Comparison of ENCODE assay signal across 15 cellular contexts in genomic region chr10:3881622-3882021, GRCh38.
DNase-seq lines count a peak whose midpoint lies in the region; ATAC-seq and TF ChIP-seq lines count a peak whose summit lies in the region.
"Had no signal": no experiment of that assay in that cellular context is flagged by ENCODE, and none has a peak within 500 bp of the region (broad histone marks: within the 10 kb centered on the region; RNA-seq: fewer than 3 reads in every experiment).

No MANE protein-coding gene starts in this region.

- TF ChIP-seq POLR2A in breast epithelium (IDR thresholded peaks at IDR 0.05) (no peak), lower leg skin (IDR thresholded peaks at IDR 0.05) (no peak)

- H3K36me3 ChIP-seq in breast epithelium (no peaks in the 10 kb centered on the region), Panc1 (ENCODE audit: control insufficient read depth, insufficient read depth, low read length) (no peaks in the 10 kb centered on the region), lower lobe of right lung (no peaks in the 10 kb centered on the region), upper lobe of right lung (no peaks in the 10 kb centered on the region)

- WGBS in lower leg skin, 2 donors, result 59 to 60% methylated on average over 3 of the region's 3 CpGs

- CTCF ChIA-PET in Panc1 (lab: Charles Lee), result no interaction called here

- H3K9me3 ChIP-seq in breast epithelium (no peaks in the 10 kb centered on the region), Panc1 (ENCODE audit: control insufficient read depth, insufficient read depth, low read depth, low read length) (no peaks in the 10 kb centered on the region; the same call in 1 of the 2 replicates), lower lobe of right lung (no peaks in the 10 kb centered on the region), upper lobe of right lung (no peaks in the 10 kb centered on the region)

- peak; percentile 76 to 92 for DNase-seq in T47D (ENCODE audit: low read depth in 1 of 2, low spot score in 1 of 2)
- no peak for DNase-seq in breast epithelium (ENCODE audit: low spot score in 2 of 2)
- DNase-seq in Panc1 (ENCODE audit: low read depth, low spot score), result no peak
- no peak for DNase-seq in lower lobe of right lung
- DNase-seq in upper lobe of right lung, result no peak
- no peak for DNase-seq in central memory CD4-positive, alpha-beta T cell
- DNase-seq in lower leg skin (ENCODE audit: low spot score in 2 of 2), result no peak
- no peak for DNase-seq in ureter (ENCODE audit: low spot score)
- DNase-seq: DMS79, NCI-H1048, NCI-H146, NCI-H345, NCI-H748 treated with DMSO at 0.1 percent for 48 hours had no signal

- TF ChIP-seq CTCF in breast epithelium (IDR thresholded peaks at IDR 0.05) (no peak), Panc1 (IDR thresholded peaks at IDR 0.05) (no peak), lower lobe of right lung (IDR thresholded peaks at IDR 0.05) (no peak), upper lobe of right lung (IDR thresholded peaks at IDR 0.05) (no peak), lower leg skin (IDR thresholded peaks at IDR 0.05) (no peak)

- H3K27me3 ChIP-seq in breast epithelium, result no peaks in the 10 kb centered on the region
- H3K27me3 ChIP-seq in Panc1 (ENCODE audit: control insufficient read depth, insufficient read depth, low read length), result no peaks in the 10 kb centered on the region
- no peaks in the 10 kb centered on the region for H3K27me3 ChIP-seq in lower lobe of right lung (ENCODE audit: low read depth)
- H3K27me3 ChIP-seq in upper lobe of right lung, result no peaks in the 10 kb centered on the region

- no TSS peak for BruUV-seq in Panc1 (replicated peaks; lab: Mats Ljungman, UMichigan)

- POLR2A ChIA-PET in Panc1 (lab: Charles Lee), result no interaction called here

- in situ Hi-C loops in T47D (cut with HindIII; ENCODE audit: low pct_unique_long_range_greater_than_20kb, low sequenced_read_pairs), result no loop called here
- in situ Hi-C loops in Panc1 (cut with HindIII; ENCODE audit: low pct_unique_long_range_greater_than_20kb, low sequenced_read_pairs), result no loop called here

- ATAC-seq in Panc1 (no peak), lower lobe of right lung (peak; percentile 86 to 87), upper lobe of right lung (peak; percentile 89)
- ATAC-seq: GM23338, Right ventricle myocardium inferior had no signal

- intact Hi-C loops in breast epithelium (cut with DNase I; ENCODE audit: low total_unique reads) (loop anchor here (5.0 kb wide), 1 partner anchor 731 kb away; no protein-coding TSS in a partner anchor), Panc1 (cut with micrococcal nuclease; ENCODE audit: unreplicated experiment) (no loop called here), lower lobe of right lung (cut with DNase I) (no loop called here), upper lobe of right lung (cut with DNase I) (no loop called here), lower leg skin (cut with DNase I; ENCODE audit: low total_unique reads) (no loop called here)

- H3K4me3 ChIP-seq in breast epithelium, result no peak overlapping the region
- H3K4me3 ChIP-seq in Panc1 (ENCODE audit: low read depth in 2 of 2, low read length in 2 of 2), result no peak overlapping the region
- H3K4me3 ChIP-seq in lower lobe of right lung, result no peak overlapping the region
- no peak overlapping the region for H3K4me3 ChIP-seq in upper lobe of right lung
- no peak overlapping the region for H3K4me3 ChIP-seq in lower leg skin (ENCODE audit: low read depth, poor library complexity, severe bottlenecking)
- H3K4me3 ChIP-seq: GM23338 had no signal

- no peak overlapping the region for H3K27ac ChIP-seq in breast epithelium
- peak overlapping the region; percentile 100 for H3K27ac ChIP-seq in Panc1 (ENCODE audit: low read length)
- H3K27ac ChIP-seq in lower lobe of right lung, result peak overlapping the region; percentile 11
- no peak overlapping the region for H3K27ac ChIP-seq in upper lobe of right lung

- no peaks in the 10 kb centered on the region for H3K4me1 ChIP-seq in breast epithelium
- H3K4me1 ChIP-seq in Panc1 (ENCODE audit: control insufficient read depth, insufficient read depth, low read length), result peaks cover 42% of the 10 kb centered on the region
- H3K4me1 ChIP-seq in lower lobe of right lung, result peaks cover 18% of the 10 kb centered on the region
- H3K4me1 ChIP-seq in upper lobe of right lung, result peaks cover 15% of the 10 kb centered on the region

Comparison
In these comparisons a context has a peak if more than half of its experiments do, and no peak if none do; other contexts are left out.
1. DNase-seq: peak in T47D (2 of 2); none in breast epithelium (0 of 2), Panc1 (single experiment), lower lobe of right lung (single experiment), upper lobe of right lung (single experiment), central memory CD4-positive, alpha-beta T cell (single experiment), lower leg skin (0 of 2) and ureter (single experiment).
2. H3K27ac ChIP-seq: peak in Panc1 (single experiment) and lower lobe of right lung (single experiment); none in breast epithelium (0 of 2) and upper lobe of right lung (single experiment).